In genomic region chrX:125422986-125423385, GRCh38 we compare ENCODE assay signal across 22 cellular contexts.
"Had no signal": no experiment of that assay in that cellular context is flagged by ENCODE, and none has a peak within 500 bp of the region (broad histone marks: within the 10 kb centered on the region; RNA-seq: fewer than 3 reads in every experiment).

No MANE protein-coding gene starts in this region.

- H3K36me3 ChIP-seq: esophagus muscularis mucosa, gastroesophageal sphincter, heart left ventricle, left lung, lower lobe of right lung had no signal

- H3K4me1 ChIP-seq: esophagus muscularis mucosa, foreskin keratinocyte, gastroesophageal sphincter, heart left ventricle, left lung, lower lobe of right lung had no signal

- ATAC-seq: foreskin keratinocyte, gastroesophageal sphincter, heart left ventricle, left cardiac atrium, left lung, left ventricle myocardium superior, lower lobe of right lung, mucosa of descending colon had no signal

- H3K9me3 ChIP-seq: esophagus muscularis mucosa, gastroesophageal sphincter, heart left ventricle, left lung, lower lobe of right lung, mucosa of descending colon had no signal

- DNase-seq: dermis blood vessel endothelial cell; dorsolateral prefrontal cortex; effector CD4-positive, alpha-beta T cell; effector memory CD4-positive, alpha-beta T cell; foreskin keratinocyte; heart left ventricle; hypothalamus; immature natural killer cell; islet precursor cell; left cardiac atrium; left lung; left ventricle myocardium superior; lower lobe of right lung; mesenchymal stem cell; mucosa of descending colon; naive B cell had no signal

- H2AFZ ChIP-seq: hepatocyte had no signal

- H3K4me3 ChIP-seq: coronary artery, dorsolateral prefrontal cortex, esophagus muscularis mucosa, gastroesophageal sphincter, heart left ventricle, hepatocyte, left lung, lower lobe of right lung, mucosa of descending colon had no signal

- H3K4me2 ChIP-seq: hepatocyte had no signal

- H3K27ac ChIP-seq: coronary artery, dorsolateral prefrontal cortex, esophagus muscularis mucosa, foreskin keratinocyte, gastroesophageal sphincter, heart left ventricle, hepatocyte, left lung, lower lobe of right lung had no signal

- FAIRE-seq: endothelial cell of umbilical vein, frontal cortex had no signal

- H3K27me3 ChIP-seq: esophagus muscularis mucosa, foreskin keratinocyte, gastroesophageal sphincter, heart left ventricle, hepatocyte, left lung had no signal
